In the genomic region with DNA sequence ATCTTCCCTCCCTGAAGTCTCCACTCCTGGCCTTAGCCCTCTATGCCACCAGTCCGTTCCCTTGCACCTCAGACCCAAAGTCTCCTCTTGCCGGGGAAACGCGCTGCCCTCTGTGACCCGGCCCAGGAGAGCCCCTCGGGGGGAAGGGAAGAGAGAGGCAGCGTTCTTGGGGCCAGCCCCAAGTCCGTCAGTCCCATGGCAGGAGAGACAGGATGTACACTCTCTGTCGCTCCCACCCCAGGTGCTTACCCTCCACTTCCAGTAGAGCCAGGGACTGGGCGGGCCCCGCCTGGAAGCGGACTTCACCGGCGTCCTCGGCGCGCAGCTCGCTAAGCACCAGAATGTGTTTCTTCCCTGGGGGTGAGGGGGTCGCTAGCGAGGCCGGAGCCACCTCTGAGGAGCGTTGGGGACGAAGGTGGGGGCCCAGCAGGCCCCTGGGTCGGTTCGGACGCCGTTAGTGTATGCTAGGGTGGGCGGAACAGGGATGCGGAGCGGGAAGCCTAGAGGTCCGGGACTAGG, we compare ENCODE assay signal across 1 cellular context.
TF ChIP-seq lines count a peak whose summit lies in the region.

No MANE protein-coding gene starts in this region.

TF ChIP-seq in HepG2, 621 proteins besides CTCF, POLR2A, EP300 and RAD21 (continued from another document and continues in another):
- TF ChIP-seq GPN1 (CRISPR knock-in tag; IDR thresholded peaks at IDR 0.05; ENCODE audit: borderline replicate concordance), result no peak
- TF ChIP-seq ZNF83 (CRISPR knock-in tag; IDR thresholded peaks at IDR 0.05; ENCODE audit: borderline replicate concordance), result no peak
- no peak for TF ChIP-seq ONECUT2 (CRISPR knock-in tag; IDR thresholded peaks at IDR 0.05)
- TF ChIP-seq SSRP1 (CRISPR knock-in tag; IDR thresholded peaks at IDR 0.05), result no peak
- TF ChIP-seq, protein P1, sequence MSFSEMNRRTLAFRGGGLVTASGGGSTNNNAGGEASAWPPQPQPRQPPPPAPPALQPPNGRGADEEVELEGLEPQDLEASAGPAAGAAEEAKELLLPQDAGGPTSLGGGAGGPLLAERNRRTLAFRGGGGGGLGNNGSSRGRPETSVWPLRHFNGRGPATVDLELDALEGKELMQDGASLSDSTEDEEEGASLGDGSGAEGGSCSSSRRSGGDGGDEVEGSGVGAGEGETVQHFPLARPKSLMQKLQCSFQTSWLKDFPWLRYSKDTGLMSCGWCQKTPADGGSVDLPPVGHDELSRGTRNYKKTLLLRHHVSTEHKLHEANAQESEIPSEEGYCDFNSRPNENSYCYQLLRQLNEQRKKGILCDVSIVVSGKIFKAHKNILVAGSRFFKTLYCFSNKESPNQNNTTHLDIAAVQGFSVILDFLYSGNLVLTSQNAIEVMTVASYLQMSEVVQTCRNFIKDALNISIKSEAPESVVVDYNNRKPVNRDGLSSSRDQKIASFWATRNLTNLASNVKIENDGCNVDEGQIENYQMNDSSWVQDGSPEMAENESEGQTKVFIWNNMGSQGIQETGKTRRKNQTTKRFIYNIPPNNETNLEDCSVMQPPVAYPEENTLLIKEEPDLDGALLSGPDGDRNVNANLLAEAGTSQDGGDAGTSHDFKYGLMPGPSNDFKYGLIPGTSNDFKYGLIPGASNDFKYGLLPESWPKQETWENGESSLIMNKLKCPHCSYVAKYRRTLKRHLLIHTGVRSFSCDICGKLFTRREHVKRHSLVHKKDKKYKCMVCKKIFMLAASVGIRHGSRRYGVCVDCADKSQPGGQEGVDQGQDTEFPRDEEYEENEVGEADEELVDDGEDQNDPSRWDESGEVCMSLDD (CRISPR knock-in tag; IDR thresholded peaks at IDR 0.05; ENCODE audit: borderline replicate concordance), result no peak; the same call in 1 of the 2 replicates
- peak; percentile 48 for TF ChIP-seq RBM22 (optimal IDR thresholded peaks at IDR 0.05; ENCODE audit: low read length)
- TF ChIP-seq ZBTB38 (CRISPR knock-in tag; IDR thresholded peaks at IDR 0.05), result no peak
- no peak for TF ChIP-seq ZNF468 (CRISPR knock-in tag; IDR thresholded peaks at IDR 0.05)
- TF ChIP-seq HMG20B (CRISPR knock-in tag; conservative IDR thresholded peaks at IDR 0.05), result no peak
- no peak for TF ChIP-seq ZNF567 (CRISPR knock-in tag; IDR thresholded peaks at IDR 0.05; ENCODE audit: borderline replicate concordance)
- no peak for TF ChIP-seq RNF2 (conservative IDR thresholded peaks at IDR 0.05; ENCODE audit: low read depth)
- TF ChIP-seq ELF1 (CRISPR knock-in tag; IDR thresholded peaks at IDR 0.05), result no peak
- no peak for TF ChIP-seq ZNF704 (CRISPR knock-in tag; IDR thresholded peaks at IDR 0.05; ENCODE audit: borderline replicate concordance)
- no peak for TF ChIP-seq TCF12 (IDR thresholded peaks at IDR 0.05)
- peak; percentile 55; the same call in 1 of the 2 replicates for TF ChIP-seq TCF12 (CRISPR knock-in tag; IDR thresholded peaks at IDR 0.05)
- TF ChIP-seq MYNN (CRISPR knock-in tag; IDR thresholded peaks at IDR 0.05; ENCODE audit: low read depth), result no peak
- no peak for TF ChIP-seq PCBP1 (IDR thresholded peaks at IDR 0.05; ENCODE audit: borderline replicate concordance, low read depth, low read length)
- TF ChIP-seq ZBTB43 (CRISPR knock-in tag; conservative IDR thresholded peaks at IDR 0.05), result no peak
- TF ChIP-seq ZNF766 (CRISPR knock-in tag; IDR thresholded peaks at IDR 0.05; ENCODE audit: borderline replicate concordance), result no peak
- no peak for TF ChIP-seq ZNF343 (CRISPR knock-in tag; IDR thresholded peaks at IDR 0.05)
- no peak for TF ChIP-seq HNRNPH1 (optimal IDR thresholded peaks at IDR 0.05; ENCODE audit: low read depth, low read length)
- TF ChIP-seq ZFP62 (CRISPR knock-in tag; IDR thresholded peaks at IDR 0.05), result no peak
- no peak for TF ChIP-seq CCDC6 (CRISPR knock-in tag; IDR thresholded peaks at IDR 0.05)
- no peak for TF ChIP-seq HMGA1 (CRISPR knock-in tag; conservative IDR thresholded peaks at IDR 0.05)
- no peak for TF ChIP-seq KLF12 (CRISPR knock-in tag; IDR thresholded peaks at IDR 0.05; ENCODE audit: borderline replicate concordance)
- TF ChIP-seq ZNF382 (CRISPR knock-in tag; IDR thresholded peaks at IDR 0.05; ENCODE audit: borderline replicate concordance), result no peak
- TF ChIP-seq SRF (IDR thresholded peaks at IDR 0.05; ENCODE audit: low read depth, low read length), result no peak
- no peak for TF ChIP-seq CEBPZ (IDR thresholded peaks at IDR 0.05; ENCODE audit: low read length)
- no peak for TF ChIP-seq PRDM10 (CRISPR knock-in tag; IDR thresholded peaks at IDR 0.05; ENCODE audit: low read depth)
- no peak for TF ChIP-seq MTA3 (CRISPR knock-in tag; IDR thresholded peaks at IDR 0.05)
- no peak; the same call in 1 of the 2 replicates for TF ChIP-seq ZFX (CRISPR knock-in tag; IDR thresholded peaks at IDR 0.05; ENCODE audit: low read depth)
- TF ChIP-seq ZNF598 (CRISPR knock-in tag; IDR thresholded peaks at IDR 0.05; ENCODE audit: borderline replicate concordance), result 0 out of 2 replicates have a peak, but pooled peaks have one; percentile 35
- TF ChIP-seq ZNF672 (CRISPR knock-in tag; IDR thresholded peaks at IDR 0.05), result peak; percentile 42; the same call in 1 of the 2 replicates
- TF ChIP-seq SRSF4 (IDR thresholded peaks at IDR 0.05; ENCODE audit: low read depth, low read length, poor library complexity, severe bottlenecking), result no peak
- TF ChIP-seq ATF7-NPFF (CRISPR knock-in tag; IDR thresholded peaks at IDR 0.05; ENCODE audit: low read depth), result 0 out of 2 replicates have a peak, but pooled peaks have one; percentile 9
- TF ChIP-seq GLI4 (CRISPR knock-in tag; IDR thresholded peaks at IDR 0.05; ENCODE audit: borderline replicate concordance), result no peak
- no peak for TF ChIP-seq HNRNPLL (IDR thresholded peaks at IDR 0.05; ENCODE audit: low read depth, low read length, poor library complexity, severe bottlenecking)
- TF ChIP-seq ZNF710 (CRISPR knock-in tag; IDR thresholded peaks at IDR 0.05; ENCODE audit: borderline replicate concordance), result peak; percentile 18; the same call in 1 of the 2 replicates
- no peak for TF ChIP-seq RFX3 (CRISPR knock-in tag; IDR thresholded peaks at IDR 0.05)
- no peak for TF ChIP-seq ZNF615 (CRISPR knock-in tag; IDR thresholded peaks at IDR 0.05; ENCODE audit: borderline replicate concordance)
- peak; percentile 76 for TF ChIP-seq POLR2AphosphoS5 (IDR thresholded peaks at IDR 0.05; ENCODE audit: low read depth, low read length)
- peak; percentile 17; the same call in 1 of the 2 replicates for TF ChIP-seq ZBTB4 (CRISPR knock-in tag; IDR thresholded peaks at IDR 0.05; ENCODE audit: borderline replicate concordance)
- no peak for TF ChIP-seq ZNF780A (CRISPR knock-in tag; IDR thresholded peaks at IDR 0.05)
- no peak for TF ChIP-seq MAFF (IDR thresholded peaks at IDR 0.05; ENCODE audit: low read depth, low read length)
- TF ChIP-seq ZNF441 (CRISPR knock-in tag; IDR thresholded peaks at IDR 0.05; ENCODE audit: borderline replicate concordance), result peak; percentile 68; the same call in 1 of the 2 replicates
